In genomic region chr5:39255406-39255805, GRCh38 we compare ENCODE assay signal across 27 cellular contexts. TPM values are rescaled to one million over a fixed set of nuclear protein-coding genes. Genes with fewer than 3 reads are reported as not detected.
"Had no signal": no experiment of that assay in that cellular context is flagged by ENCODE, and none has a peak within 500 bp of the region (broad histone marks: within the 10 kb centered on the region; RNA-seq: fewer than 3 reads in every experiment).

No MANE protein-coding gene starts in this region.

- H3K9me3 Mint-ChIP-seq: activated CD4-positive, alpha-beta memory T cell treated with anti-CD3 and anti-CD28 coated beads, Interleukin-2, amount 10 ng/mL, durations not matched to agents 7 days and 5 days; activated T-helper 17 cell treated with anti-CD3 and anti-CD28 coated beads, Interleukin-2, amount 50 U/mL, for 72 hours; mesothelial cell of epicardium had no signal

- DNase-seq: activated CD4-positive, alpha-beta memory T cell treated with anti-CD3 and anti-CD28 coated beads, Interleukin-2, amount 10 ng/mL, durations not matched to agents 7 days and 5 days; activated CD4-positive, alpha-beta T cell treated with anti-CD3 and anti-CD28 coated beads, Interleukin-2, amount 10 ng/mL, durations not matched to agents 24 days and 14 days; activated CD8-positive, alpha-beta memory T cell treated with anti-CD3 and anti-CD28 coated beads, Interleukin-2, amount 10 ng/mL, durations not matched to agents 7 days and 5 days; activated naive CD4-positive, alpha-beta T cell; activated T-cell treated with anti-CD3 and anti-CD28 coated beads, Interleukin-2, amount 50 U/mL, for 1 hour; cerebellar nuclear complex; erythroblast; glutamatergic neuron; left ventricle myocardium inferior; naive thymus-derived CD8-positive, alpha-beta T cell; right cardiac atrium; stimulated activated CD4-positive, alpha-beta T cell treated with anti-CD3 and anti-CD28 coated beads, Interleukin-1b, Interleukin-23, amount 100 ng/mL, for 48 hours; stomach; transverse colon had no signal

- H3K4me1 ChIP-seq: left ventricle myocardium inferior, parathyroid adenoma had no signal

- H3K27me3 Mint-ChIP-seq: activated CD4-positive, alpha-beta T cell treated with anti-CD3 and anti-CD28 coated beads, Interleukin-2, amount 10 ng/mL, durations not matched to agents 24 days and 14 days; activated CD8-positive, alpha-beta memory T cell treated with anti-CD3 and anti-CD28 coated beads, Interleukin-2, amount 10 ng/mL, durations not matched to agents 7 days and 5 days; activated naive CD8-positive, alpha-beta T cell; activated T-helper 17 cell treated with anti-CD3 and anti-CD28 coated beads, Interleukin-2, amount 50 U/mL, for 72 hours; stimulated activated memory B cell treated with anti-CD40 and anti-IgM and Interleukin-4, amounts not matched to agents 10 μg/mL and 1 μg/mL and 100 μg/mL, for 72 hours had no signal

- H3K4me1 Mint-ChIP-seq: activated T-helper 17 cell treated with anti-CD3 and anti-CD28 coated beads, Interleukin-2, amount 50 U/mL, for 72 hours; mesothelial cell of epicardium; stimulated activated memory B cell treated with anti-CD40 and anti-IgM and Interleukin-4, amounts not matched to agents 10 μg/mL and 1 μg/mL and 100 μg/mL, for 72 hours had no signal

- H3K4me2 ChIP-seq: hepatocyte had no signal

- FAIRE-seq: frontal cortex, urothelium cell line had no signal

- H3K9ac ChIP-seq: parathyroid adenoma had no signal

- H3K27me3 ChIP-seq: hepatocyte, stomach, suprapubic skin, transverse colon had no signal

- H2AFZ ChIP-seq: hepatocyte, parathyroid adenoma had no signal

- H3K27ac ChIP-seq: coronary artery, hepatocyte, left ventricle myocardium inferior, parathyroid adenoma, VCaP had no signal

- H3K79me2 ChIP-seq: hepatocyte, parathyroid adenoma had no signal

- H3K36me3 Mint-ChIP-seq: mesothelial cell of epicardium; naive thymus-derived CD8-positive, alpha-beta T cell had no signal

- H3K36me3 ChIP-seq: left ventricle myocardium inferior, stomach, suprapubic skin, transverse colon had no signal

- H3K4me3 Mint-ChIP-seq: activated CD4-positive, alpha-beta memory T cell treated with anti-CD3 and anti-CD28 coated beads, Interleukin-2, amount 10 ng/mL, durations not matched to agents 7 days and 5 days; mesothelial cell of epicardium; stimulated activated memory B cell treated with anti-CD40 and anti-IgM and Interleukin-4, amounts not matched to agents 10 μg/mL and 1 μg/mL and 100 μg/mL, for 72 hours had no signal

- H3K9me3 ChIP-seq: left ventricle myocardium inferior, stomach, suprapubic skin, transverse colon had no signal

- H3K27ac Mint-ChIP-seq: activated CD4-positive, alpha-beta memory T cell treated with anti-CD3 and anti-CD28 coated beads, Interleukin-2, amount 10 ng/mL, durations not matched to agents 7 days and 5 days; activated CD4-positive, alpha-beta T cell treated with anti-CD3 and anti-CD28 coated beads, Interleukin-2, amount 10 ng/mL, durations not matched to agents 24 days and 14 days; activated CD8-positive, alpha-beta memory T cell treated with anti-CD3 and anti-CD28 coated beads, Interleukin-2, amount 10 ng/mL, durations not matched to agents 7 days and 5 days; activated naive CD8-positive, alpha-beta T cell; activated T-helper 17 cell treated with anti-CD3 and anti-CD28 coated beads, Interleukin-2, amount 50 U/mL, for 72 hours; mesothelial cell of epicardium; stimulated activated memory B cell treated with anti-CD40 and anti-IgM and Interleukin-4, amounts not matched to agents 10 μg/mL and 1 μg/mL and 100 μg/mL, for 72 hours had no signal

- ATAC-seq: activated CD4-positive, CD25-positive, alpha-beta regulatory T cell treated with anti-CD3 and anti-CD28 coated beads, Interleukin-2, amount 50 U/mL, for 24 hours; activated CD8-positive, alpha-beta memory T cell treated with anti-CD3 and anti-CD28 coated beads, Interleukin-2, amount 10 ng/mL, durations not matched to agents 7 days and 5 days; activated T-helper 17 cell treated with anti-CD3 and anti-CD28 coated beads, Interleukin-2, amount 50 U/mL, for 72 hours; naive thymus-derived CD8-positive, alpha-beta T cell; right cardiac atrium; stimulated activated memory B cell treated with anti-CD40 and anti-IgM and Interleukin-4, amounts not matched to agents 10 μg/mL and 1 μg/mL and 100 μg/mL, for 72 hours had no signal

- H3K4me3 ChIP-seq: coronary artery, hepatocyte, left ventricle myocardium inferior, stomach, transverse colon had no signal

RNA-seq across cellular contexts. Expression of gene FYB1, which starts 36.0 kb away (rescaled TPM):
- total RNA-seq: lung microvascular endothelial cell had no signal
